In genomic region chr18:49758263-49758610, GRCh38 we compare ENCODE assay signal across 21 cellular contexts.
"Had no signal": no experiment of that assay in that cellular context is flagged by ENCODE, and none has a peak within 500 bp of the region (broad histone marks: within the 10 kb centered on the region; RNA-seq: fewer than 3 reads in every experiment).

No MANE protein-coding gene starts in this region.

- H3K9me3 Mint-ChIP-seq: T-helper 1 cell treated with Interleukin-12 subunit alpha and Interleukin-12 subunit beta and Interleukin-4 antibody, amounts not matched to agents 30 μg/mL and 1 μg/mL, for 36 hours had no signal

- H3K4me3 Mint-ChIP-seq: activated CD4-positive, alpha-beta memory T cell treated with anti-CD3 and anti-CD28 coated beads, Interleukin-2, amount 10 ng/mL, durations not matched to agents 7 days and 5 days; activated CD4-positive, alpha-beta T cell treated with anti-CD3 and anti-CD28 coated beads for 36 hours; activated T-cell treated with anti-CD3 and anti-CD28 coated beads, Interleukin-2, amount 50 U/mL, for 72 hours; T-helper 1 cell treated with Interleukin-12 subunit alpha and Interleukin-12 subunit beta and Interleukin-4 antibody, amounts not matched to agents 30 μg/mL and 1 μg/mL, for 36 hours had no signal

- H3K27me3 Mint-ChIP-seq: activated CD4-positive, alpha-beta memory T cell treated with anti-CD3 and anti-CD28 coated beads, Interleukin-2, amount 10 ng/mL, durations not matched to agents 7 days and 5 days; activated CD4-positive, alpha-beta T cell treated with anti-CD3 and anti-CD28 coated beads for 36 hours had no signal

- DNase-seq: activated CD4-positive, alpha-beta memory T cell treated with anti-CD3 and anti-CD28 coated beads, Interleukin-2, amount 10 ng/mL, durations not matched to agents 7 days and 5 days; activated CD4-positive, alpha-beta T cell treated with anti-CD3 and anti-CD28 coated beads, Interleukin-2, amount 50 U/mL, for 1 hour; activated gamma-delta T cell treated with Interleukin-2 at 50 U/mL for 16 hours; activated naive CD4-positive, alpha-beta T cell treated with anti-CD3 and anti-CD28 coated beads, Interleukin-2, amount 50 U/mL, for 16 hours; activated T-cell treated with anti-CD3 and anti-CD28 coated beads for 4 hours; activated T-cell treated with anti-CD3 and anti-CD28 coated beads, Interleukin-2, amount 50 U/mL, for 72 hours; aorta; central memory CD4-positive, alpha-beta T cell; MV-4-11; NCI-H1092 treated with DMSO at 0.1 percent for 48 hours; NCI-H1417 treated with DMSO at 0.1 percent for 48 hours; NCI-H1694 treated with DMSO at 0.1 percent for 48 hours; NCI-H2029 treated with DMSO at 0.1 percent for 48 hours; NCI-H345; NCI-H510A; NCI-H526 treated with DMSO at 0.1 percent for 48 hours; Peyer's patch; Right ventricle myocardium superior had no signal

- H3K4me1 Mint-ChIP-seq: activated CD4-positive, alpha-beta memory T cell treated with anti-CD3 and anti-CD28 coated beads, Interleukin-2, amount 10 ng/mL, durations not matched to agents 7 days and 5 days; activated CD4-positive, alpha-beta T cell treated with anti-CD3 and anti-CD28 coated beads for 36 hours had no signal

- ATAC-seq: activated CD4-positive, alpha-beta T cell treated with anti-CD3 and anti-CD28 coated beads for 36 hours; activated T-cell treated with anti-CD3 and anti-CD28 coated beads, Interleukin-2, amount 50 U/mL, for 72 hours had no signal

- H3K27ac Mint-ChIP-seq: activated CD4-positive, alpha-beta memory T cell treated with anti-CD3 and anti-CD28 coated beads, Interleukin-2, amount 10 ng/mL, durations not matched to agents 7 days and 5 days; activated CD4-positive, alpha-beta T cell treated with anti-CD3 and anti-CD28 coated beads for 36 hours; activated T-cell treated with anti-CD3 and anti-CD28 coated beads, Interleukin-2, amount 50 U/mL, for 72 hours; activated T-helper 2 cell treated with anti-CD3 and anti-CD28 coated beads, Interferon-gamma antibody, Interleukin-2, Interleukin-4, amounts not matched to agents 10 μg/mL and 5 μg/mL and 100 μg/mL, durations not matched to agents 14 hours and 24 hours and 36 hours; T-helper 1 cell treated with Interleukin-12 subunit alpha and Interleukin-12 subunit beta and Interleukin-4 antibody, amounts not matched to agents 30 μg/mL and 1 μg/mL, for 36 hours had no signal
